25 cellular contexts compared by ENCODE assay signal in genomic region chr2:218638372-218638771, GRCh38. TPM values are rescaled to one million over a fixed set of nuclear protein-coding genes. Genes with fewer than 3 reads are reported as not detected.
DNase-seq lines count a peak whose midpoint lies in the region; FAIRE-seq and TF ChIP-seq lines count a peak whose summit lies in the region.
"Had no signal": no experiment of that assay in that cellular context is flagged by ENCODE, and none has a peak within 500 bp of the region (broad histone marks: within the 10 kb centered on the region; RNA-seq: fewer than 3 reads in every experiment).

No MANE protein-coding gene starts in this region.

- H3K36me3 ChIP-seq in H1 (ENCODE audit: control insufficient read depth in 2 of 4, insufficient read depth in 4 of 4, low read length in 3 of 4) (peaks cover 28 to 73% (median 65%) of the 10 kb centered on the region in 4 experiments), neuronal stem cell (replicated peaks in 1 of 2; ENCODE audit: control insufficient read depth in 2 of 2, insufficient read depth in 2 of 2, low read length in 2 of 2) (peaks cover 62 to 94% of the 10 kb centered on the region in 2 donors), sigmoid colon (peaks cover 47 to 99% (median 80%) of the 10 kb centered on the region in 4 donors), endodermal cell (ENCODE audit: control insufficient read depth, insufficient read depth, low read length) (peaks cover 79% of the 10 kb centered on the region)

- H3K4me1 Mint-ChIP-seq in endodermal cell = no peaks in the 10 kb centered on the region
- H3K4me1 Mint-ChIP-seq: CD8-positive, alpha-beta memory T cell; GM23338 had no signal

- TF ChIP-seq CTCF in H1 (IDR thresholded peaks at IDR 0.05; ENCODE audit: control extremely low read depth in 1 of 3, insufficient read depth in 1 of 3, low read depth in 1 of 3, low read length in 3 of 3) = no peak
- TF ChIP-seq CTCF in sigmoid colon (IDR thresholded peaks at IDR 0.05) = no peak
- no peak for TF ChIP-seq CTCF in endodermal cell (conservative IDR thresholded peaks at IDR 0.05)

- H4K91ac ChIP-seq in H1 (replicated peaks; ENCODE audit: insufficient read length, low read length) (no peak overlapping the region), neuronal stem cell (ENCODE audit: low read depth, low read length, poor library complexity) (no peak overlapping the region)

- H3K36me3 Mint-ChIP-seq in endodermal cell (ENCODE audit: low read depth) = peaks cover 78% of the 10 kb centered on the region

- no peaks in the 10 kb centered on the region for H3K23me2 ChIP-seq in H1 (ENCODE audit: low read depth, low read length)

- TF ChIP-seq RAD21 in H1 (IDR thresholded peaks at IDR 0.05 in 1 of 2, conservative IDR thresholded peaks at IDR 0.05 in 1 of 2; ENCODE audit: low read depth in 2 of 2, low read length in 2 of 2) = no peak

- no peaks in the 10 kb centered on the region for H3K79me2 ChIP-seq in H1 (ENCODE audit: control insufficient read depth in 1 of 2, insufficient read depth in 2 of 2, low read length in 2 of 2)

- no peaks in the 10 kb centered on the region for H3K9me3 ChIP-seq in H1 (ENCODE audit: insufficient read depth in 2 of 2, low read depth in 1 of 2, low read length in 1 of 2)
- no peaks in the 10 kb centered on the region for H3K9me3 ChIP-seq in neuronal stem cell (replicated peaks in 1 of 2; ENCODE audit: control insufficient read depth in 2 of 2, insufficient read depth in 1 of 2, low read depth in 1 of 2, low read length in 2 of 2)
- H3K9me3 ChIP-seq in sigmoid colon = no peaks in the 10 kb centered on the region
- H3K9me3 ChIP-seq in endodermal cell (ENCODE audit: control insufficient read depth, low read length) = no peaks in the 10 kb centered on the region
- H3K9me3 ChIP-seq: A549; BE2C; BLaER1 treated with 17β-estradiol and CSF1 and Interleukin-3, amounts not matched to agents 10 nM and 100 nM; HAP-1 had no signal

- FAIRE-seq in GM12891 (lab: Jason Lieb, UNC) (peak; percentile 16), H1 (lab: Jason Lieb, UNC) (no peak)
- FAIRE-seq: A549, D721Med, GM12878, GM18507, H54 had no signal

- no peak overlapping the region for H3K4me3 Mint-ChIP-seq in endodermal cell
- H3K4me3 Mint-ChIP-seq: CD14-positive monocyte; CD4-positive, alpha-beta T cell; CD8-positive, alpha-beta memory T cell; GM23338; HFFc6 had no signal

- TF ChIP-seq POLR2A in GM12891 (IDR thresholded peaks at IDR 0.05; ENCODE audit: low read depth, low read length) (no peak), H1 (IDR thresholded peaks at IDR 0.05; ENCODE audit: control extremely low read depth in 1 of 2, low read depth in 2 of 2, low read length in 2 of 2) (no peak), sigmoid colon (IDR thresholded peaks at IDR 0.05) (no peak)

- H2AFZ ChIP-seq in H1 (ENCODE audit: low read length) (no peak overlapping the region), neuronal stem cell (ENCODE audit: low read length) (no peak overlapping the region)
- H2AFZ ChIP-seq: GM23338 had no signal

- H2BK20ac ChIP-seq in H1 (ENCODE audit: low read length) = no peak overlapping the region

- H3K27ac Mint-ChIP-seq in endodermal cell = no peak overlapping the region
- H3K27ac Mint-ChIP-seq: CD4-positive, alpha-beta T cell; GM23338; HFFc6 had no signal

- no peak for TF ChIP-seq EP300 in H1 (IDR thresholded peaks at IDR 0.05; ENCODE audit: borderline replicate concordance in 1 of 2, low read depth in 2 of 2, low read length in 2 of 2)
- no peak for TF ChIP-seq EP300 in sigmoid colon (IDR thresholded peaks at IDR 0.05)

- H3K27ac ChIP-seq in H1 (ENCODE audit: low read depth, low read length) = no peak overlapping the region
- no peak overlapping the region for H3K27ac ChIP-seq in neuronal stem cell (replicated peaks; ENCODE audit: low read length)
- no peak overlapping the region for H3K27ac ChIP-seq in sigmoid colon
- H3K27ac ChIP-seq in endodermal cell (ENCODE audit: low read depth, low read length) = no peak overlapping the region
- H3K27ac ChIP-seq: A549; BLaER1 treated with 17β-estradiol and CSF1 and Interleukin-3, amounts not matched to agents 10 nM and 100 nM had no signal

- DNase-seq in GM12891 (ENCODE audit: insufficient read length, low spot score) (no peak), H1 (ENCODE audit: low read depth in 1 of 2, low spot score in 2 of 2) (no peak), neuronal stem cell (ENCODE audit: low spot score) (no peak), sigmoid colon (no peak), endodermal cell (no peak)
- DNase-seq: 8988T; ACHN; AML-193; BE2C; CD4-positive, alpha-beta T cell; CD8-positive, alpha-beta memory T cell; DMS 273 treated with DMSO at 0.1 percent for 48 hours; DMS79; EL; GDM1; HFFc6 had no signal

- POLR2A ChIA-PET in H1 (lab: Charles Lee; ENCODE audit: partially characterized antibody) = interaction anchor here (1.3 kb wide), 1 partner anchor 12 kb away, joined by 3 read pairs; no protein-coding TSS in a partner anchor

- no peak overlapping the region for H4K5ac ChIP-seq in H1 (ENCODE audit: insufficient read length, low read depth, low read length)

- H3K4ac ChIP-seq in H1 (replicated peaks; ENCODE audit: insufficient read length, low read depth, low read length) = no peak overlapping the region
- no peak overlapping the region for H3K4ac ChIP-seq in neuronal stem cell (ENCODE audit: low read length)

- 94% methylated on average over 18 of the region's 18 CpGs; no CpG with 5 or more reads in 1 of the 2 experiments for WGBS in H1 (ENCODE audit: extremely low coverage in 1 of 2, insufficient coverage in 1 of 2, insufficient read length in 1 of 2, insufficient replicate concordance in 2 of 2, low coverage in 1 of 2, low lambda C conversion rate in 2 of 2, missing lambda C conversion rate in 1 of 2), 2 experiments
- no CpG with 5 or more reads among the region's 18 CpGs for WGBS in neuronal stem cell (ENCODE audit: extremely low coverage in 2 of 2, insufficient read length in 2 of 2, insufficient replicate concordance in 1 of 2), 2 donors
- WGBS in sigmoid colon, 2 donors = 97% methylated on average over 18 of the region's 18 CpGs
- 97 to 99% methylated on average over 16 to 18 of the region's 18 CpGs for WGBS in endodermal cell (ENCODE audit: insufficient coverage in 1 of 2, insufficient read length in 1 of 2), 2 experiments

- no peak overlapping the region for H3K18ac ChIP-seq in H1 (ENCODE audit: extremely low read depth, low read length)
- no peak overlapping the region for H3K18ac ChIP-seq in neuronal stem cell (ENCODE audit: low read length)

- H3K27me3 ChIP-seq in H1 (replicated peaks in 1 of 4; ENCODE audit: control insufficient read depth in 3 of 4, extremely low read depth in 1 of 4, insufficient read depth in 3 of 4, low read length in 3 of 4) (no peaks in the 10 kb centered on the region), neuronal stem cell (ENCODE audit: control insufficient read depth in 3 of 3, insufficient read depth in 3 of 3, low read depth in 1 of 3, low read length in 3 of 3) (no peaks in the 10 kb centered on the region), sigmoid colon (no peaks in the 10 kb centered on the region), endodermal cell (ENCODE audit: control insufficient read depth, insufficient read depth, low read length, poor library complexity, severe bottlenecking) (no peaks in the 10 kb centered on the region)
- H3K27me3 ChIP-seq: BE2C; BLaER1 treated with 17β-estradiol and CSF1 and Interleukin-3, amounts not matched to agents 10 nM and 100 nM had no signal

- H3K14ac ChIP-seq in H1 (ENCODE audit: insufficient read length) = no peak overlapping the region
- H3K14ac ChIP-seq in neuronal stem cell (ENCODE audit: low read length) = peak overlapping the region; percentile 75

- no peak overlapping the region for H2BK15ac ChIP-seq in H1 (ENCODE audit: low read length)
- H2BK15ac ChIP-seq in neuronal stem cell (ENCODE audit: low read length) = no peak overlapping the region

- H3K56ac ChIP-seq in H1 (replicated peaks; ENCODE audit: insufficient read length, low read depth, low read length) = no peak overlapping the region

- no peak overlapping the region for H3K4me3 ChIP-seq in H1 (ENCODE audit: extremely low read depth in 1 of 4, insufficient read depth in 2 of 4, low read depth in 3 of 4, low read length in 4 of 4)
- H3K4me3 ChIP-seq in neuronal stem cell (ENCODE audit: low read length in 2 of 2) = peak overlapping the region in 1 of 2 donors; percentile 43
- no peak overlapping the region for H3K4me3 ChIP-seq in sigmoid colon
- H3K4me3 ChIP-seq in endodermal cell (ENCODE audit: low read length) = no peak overlapping the region
- H3K4me3 ChIP-seq: A549; BLaER1 treated with 17β-estradiol and CSF1 and Interleukin-3, amounts not matched to agents 10 nM and 100 nM; GM12878; GM23338; HAP-1 had no signal

- H2BK5ac ChIP-seq in H1 (ENCODE audit: low read depth, low read length) = no peak overlapping the region
- no peak overlapping the region for H2BK5ac ChIP-seq in neuronal stem cell (ENCODE audit: low read length)

- no peak overlapping the region for H3K9ac ChIP-seq in H1 (replicated peaks in 1 of 4; ENCODE audit: extremely low read depth in 1 of 4, low read depth in 3 of 4, low read length in 3 of 4)
- H3K9ac ChIP-seq in neuronal stem cell (ENCODE audit: low read depth, low read length, poor library complexity) = no peak overlapping the region
- no peak overlapping the region for H3K9ac ChIP-seq in endodermal cell (ENCODE audit: extremely low read depth, low read length, poor library complexity, severe bottlenecking)
- H3K9ac ChIP-seq: BLaER1 treated with 17β-estradiol and CSF1 and Interleukin-3, amounts not matched to agents 10 nM and 100 nM had no signal

- H4K8ac ChIP-seq in H1 (ENCODE audit: extremely low read depth, insufficient read depth, low read length) (peak overlapping the region; percentile 28; the same call in 1 of the 2 replicates), neuronal stem cell (ENCODE audit: low read depth, low read length) (no peak overlapping the region)

- intact Hi-C loops in sigmoid colon (cut with DNase I) = no loop called here

- H3K23ac ChIP-seq in H1 (ENCODE audit: insufficient read length) (no peak overlapping the region), neuronal stem cell (ENCODE audit: low read depth, low read length, poor library complexity) (peak overlapping the region; percentile 11)

- no peaks in the 10 kb centered on the region for H3K27me3 Mint-ChIP-seq in endodermal cell (ENCODE audit: insufficient read depth)
- H3K27me3 Mint-ChIP-seq: CD4-positive, alpha-beta T cell; CD8-positive, alpha-beta memory T cell had no signal

- H2BK120ac ChIP-seq in H1 (replicated peaks; ENCODE audit: low read depth, low read length) (no peak overlapping the region), neuronal stem cell (ENCODE audit: low read depth, low read length) (no peak overlapping the region)

- H2AK5ac ChIP-seq in H1 (ENCODE audit: low read depth, low read length) (no peak overlapping the region), neuronal stem cell (ENCODE audit: low read depth, low read length) (no peak overlapping the region)

- H3K4me2 ChIP-seq in H1 (ENCODE audit: insufficient read depth in 1 of 2, low read depth in 2 of 2, low read length in 2 of 2) = no peak overlapping the region
- no peak overlapping the region for H3K4me2 ChIP-seq in neuronal stem cell (ENCODE audit: insufficient read depth, low read length, poor library complexity, severe bottlenecking)
- H3K4me2 ChIP-seq: A549; BLaER1 treated with 17β-estradiol and CSF1 and Interleukin-3, amounts not matched to agents 10 nM and 100 nM; GM23338 had no signal

- H3K9me3 Mint-ChIP-seq in endodermal cell = no peaks in the 10 kb centered on the region
- H3K9me3 Mint-ChIP-seq: CD14-positive monocyte; CD4-positive, alpha-beta T cell; CD8-positive, alpha-beta memory T cell; GM23338; HFFc6 had no signal

- CTCF ChIA-PET in H1 (lab: Charles Lee; ENCODE audit: partially characterized antibody) = no interaction called here

- H2BK12ac ChIP-seq in H1 (ENCODE audit: low read depth, low read length) (no peak overlapping the region), neuronal stem cell (ENCODE audit: low read length) (no peak overlapping the region)

- H3K79me1 ChIP-seq in H1 (ENCODE audit: low read depth, low read length) (no peaks in the 10 kb centered on the region; the same call in 1 of the 2 replicates), neuronal stem cell (ENCODE audit: low read depth, low read length) (peaks cover 2% of the 10 kb centered on the region)

- H4K20me1 ChIP-seq in H1 (replicated peaks in 1 of 2; ENCODE audit: control insufficient read depth in 1 of 2, insufficient read depth in 2 of 2, low read length in 2 of 2) = peaks cover 2 to 7% of the 10 kb centered on the region in 2 experiments

- H3K4me1 ChIP-seq in H1 (replicated peaks in 1 of 4; ENCODE audit: control insufficient read depth in 3 of 4, insufficient read depth in 4 of 4, low read length in 3 of 4) (no peaks in the 10 kb centered on the region), neuronal stem cell (ENCODE audit: control insufficient read depth in 2 of 2, insufficient read depth in 1 of 2, low read depth in 1 of 2, low read length in 2 of 2) (no peaks in the 10 kb centered on the region), sigmoid colon (no peaks in the 10 kb centered on the region), endodermal cell (ENCODE audit: control insufficient read depth, insufficient read depth, low read length) (peaks cover 7% of the 10 kb centered on the region)
- H3K4me1 ChIP-seq: A549, BE2C, HAP-1 had no signal

RNA-seq across cellular contexts. Expression of gene ZNF142, which starts 21.1 kb away (rescaled TPM):
- polyA plus RNA-seq in GM12891 (2012; ENCODE audit: low read depth, missing spikeins) = 9.5 TPM
- 32.5 and 37.9 TPM in 2 replicates for total RNA-seq in H1 (2021; fragmentation: NEBNext Ultra II Directional; extraction: Animal tissue kit (Norgen Biotek cat#: 25700))
- polyA plus RNA-seq in H1 (2011; rRNA removed) (9.4 and 18.5 TPM in 2 replicates), sigmoid colon (10 to 100 TPM in 1 of 3 donors, 1 to 10 TPM in 2; 1.6 to 10.2 (median 4.8) TPM)
- 6.2 TPM for polyA plus RNA-seq in H1 (2011; cell fraction: cytosol; rRNA removed)
- polyA plus RNA-seq in H1 (2011; cell fraction: nucleus; rRNA removed) = 31.4 TPM
- polyA plus RNA-seq in H1 (2012, experiment 1 of 2) = 12.6 to 16.3 TPM (median 15.5 TPM) in 4 replicates
- 10.9 TPM for polyA plus RNA-seq in H1 (2012, experiment 2 of 2)
- 14.0 TPM for polyA plus RNA-seq in H1 (2013, experiment 1 of 2)
- 12.6 TPM for polyA plus RNA-seq in H1 (2013, experiment 2 of 2)
- 25.8 and 30.7 TPM in 2 replicates for polyA minus RNA-seq in H1 (2011; rRNA and poly(A)+ RNA removed)
- 15.5 TPM for polyA minus RNA-seq in H1 (2011; cell fraction: cytosol; rRNA and poly(A)+ RNA removed)
- 45.2 TPM for polyA minus RNA-seq in H1 (2011; cell fraction: nucleus; rRNA and poly(A)+ RNA removed)
- 9.7 TPM for polyA plus RNA-seq in neuronal stem cell (2013, experiment 1 of 2)
- polyA plus RNA-seq in neuronal stem cell (2013, experiment 2 of 2) = 9.4 TPM
- total RNA-seq in sigmoid colon (10 to 100 TPM; 14.6 to 24.4 (median 19.5) TPM), endodermal cell (10 to 100 TPM; 27.8 to 31.5 TPM)
- 18.9 TPM for polyA plus RNA-seq in endodermal cell (2013, experiment 1 of 2)
- 18.3 TPM for polyA plus RNA-seq in endodermal cell (2013, experiment 2 of 2)

RNA-seq across cellular contexts. Expression of gene BCS1L, which starts 21.1 kb away (rescaled TPM):
- 45.6 TPM for polyA plus RNA-seq in GM12891 (2012; ENCODE audit: low read depth, missing spikeins)
- total RNA-seq in H1 (2021; fragmentation: NEBNext Ultra II Directional; extraction: Animal tissue kit (Norgen Biotek cat#: 25700)) = 22.0 and 23.7 TPM in 2 replicates
- polyA plus RNA-seq in H1 (2011; rRNA removed) (37.1 and 60.4 TPM in 2 replicates), sigmoid colon (10 to 100 TPM; 13.4 to 27.8 (median 20.4) TPM)
- polyA plus RNA-seq in H1 (2011; cell fraction: cytosol; rRNA removed) = 51.8 TPM
- 113 TPM for polyA plus RNA-seq in H1 (2011; cell fraction: nucleus; rRNA removed)
- 33.2 to 38.3 TPM (median 36.6 TPM) in 4 replicates for polyA plus RNA-seq in H1 (2012, experiment 1 of 2)
- 28.6 TPM for polyA plus RNA-seq in H1 (2012, experiment 2 of 2)
- polyA plus RNA-seq in H1 (2013, experiment 1 of 2) = 24.9 TPM
- 24.6 TPM for polyA plus RNA-seq in H1 (2013, experiment 2 of 2)
- 18.8 and 24.6 TPM in 2 replicates for polyA minus RNA-seq in H1 (2011; rRNA and poly(A)+ RNA removed)
- polyA minus RNA-seq in H1 (2011; cell fraction: cytosol; rRNA and poly(A)+ RNA removed) = 18.3 TPM
- 13.0 TPM for polyA minus RNA-seq in H1 (2011; cell fraction: nucleus; rRNA and poly(A)+ RNA removed)
- 17.1 TPM for polyA plus RNA-seq in neuronal stem cell (2013, experiment 1 of 2)
- polyA plus RNA-seq in neuronal stem cell (2013, experiment 2 of 2) = 15.7 TPM
- total RNA-seq in sigmoid colon (10 to 100 TPM; 20.7 to 42.5 (median 25.2) TPM), endodermal cell (10 to 100 TPM; 24.0 to 31.5 TPM)
- 35.0 TPM for polyA plus RNA-seq in endodermal cell (2013, experiment 1 of 2)
- 40.8 TPM for polyA plus RNA-seq in endodermal cell (2013, experiment 2 of 2)

RNA-seq across cellular contexts. Expression of gene PLCD4, which starts 30.7 kb away (rescaled TPM):
- polyA plus RNA-seq in GM12891 (2012; ENCODE audit: low read depth, missing spikeins) = 0.60 TPM
- 0.50 and 0.61 TPM in 2 replicates for total RNA-seq in H1 (2021; fragmentation: NEBNext Ultra II Directional; extraction: Animal tissue kit (Norgen Biotek cat#: 25700))
- polyA plus RNA-seq in H1 (2011; rRNA removed) = 0.16 and 0.21 TPM in 2 replicates
- 0.08 TPM for polyA plus RNA-seq in H1 (2011; cell fraction: cytosol; rRNA removed)
- 0.94 TPM for polyA plus RNA-seq in H1 (2011; cell fraction: nucleus; rRNA removed)
- 1.6 to 2.9 TPM (median 2.4 TPM) in 4 replicates for polyA plus RNA-seq in H1 (2012, experiment 1 of 2)
- 0.56 TPM for polyA plus RNA-seq in H1 (2012, experiment 2 of 2)
- 0.16 TPM for polyA plus RNA-seq in H1 (2013, experiment 1 of 2)
- polyA plus RNA-seq in H1 (2013, experiment 2 of 2) = 0.17 TPM
- 0.34 and 0.69 TPM in 2 replicates for polyA minus RNA-seq in H1 (2011; rRNA and poly(A)+ RNA removed)
- polyA minus RNA-seq in H1 (2011; cell fraction: cytosol; rRNA and poly(A)+ RNA removed) = not detected
- polyA minus RNA-seq in H1 (2011; cell fraction: nucleus; rRNA and poly(A)+ RNA removed) = 0.40 TPM
- polyA plus RNA-seq in neuronal stem cell (2013, experiment 1 of 2) = 0.40 TPM
- 0.37 TPM for polyA plus RNA-seq in neuronal stem cell (2013, experiment 2 of 2)
- 10 to 100 TPM; 10.9 to 42.4 (median 30.4) TPM for total RNA-seq in sigmoid colon
- polyA plus RNA-seq in sigmoid colon = under 1 TPM in 1 of 3 donors, not detected in 2; 0.64 TPM
- under 1 TPM; 0.26 to 0.73 TPM for total RNA-seq in endodermal cell
- polyA plus RNA-seq in endodermal cell (2013, experiment 1 of 2) = 2.0 TPM
- 2.2 TPM for polyA plus RNA-seq in endodermal cell (2013, experiment 2 of 2)

RNA-seq across cellular contexts. Expression of gene RNF25, which starts 33.4 kb away (rescaled TPM):
- polyA plus RNA-seq in GM12891 (2012; ENCODE audit: low read depth, missing spikeins) = 18.4 TPM
- 19.6 and 24.7 TPM in 2 replicates for total RNA-seq in H1 (2021; fragmentation: NEBNext Ultra II Directional; extraction: Animal tissue kit (Norgen Biotek cat#: 25700))
- 29.6 and 31.6 TPM in 2 replicates for polyA plus RNA-seq in H1 (2011; rRNA removed)
- polyA plus RNA-seq in H1 (2011; cell fraction: cytosol; rRNA removed) = 42.4 TPM
- 86.0 TPM for polyA plus RNA-seq in H1 (2011; cell fraction: nucleus; rRNA removed)
- polyA plus RNA-seq in H1 (2012, experiment 1 of 2) = 23.1 to 28.2 TPM (median 24.6 TPM) in 4 replicates
- 20.1 TPM for polyA plus RNA-seq in H1 (2012, experiment 2 of 2)
- polyA plus RNA-seq in H1 (2013, experiment 1 of 2) = 18.8 TPM
- 13.8 TPM for polyA plus RNA-seq in H1 (2013, experiment 2 of 2)
- 67.5 and 74.3 TPM in 2 replicates for polyA minus RNA-seq in H1 (2011; rRNA and poly(A)+ RNA removed)
- polyA minus RNA-seq in H1 (2011; cell fraction: cytosol; rRNA and poly(A)+ RNA removed) = 22.8 TPM
- polyA minus RNA-seq in H1 (2011; cell fraction: nucleus; rRNA and poly(A)+ RNA removed) = 28.2 TPM
- polyA plus RNA-seq in neuronal stem cell (2013, experiment 1 of 2) = 15.3 TPM
- 15.1 TPM for polyA plus RNA-seq in neuronal stem cell (2013, experiment 2 of 2)
- 10 to 100 TPM in 3 of 4 donors, 1 to 10 TPM in 1; 6.4 to 24.7 (median 21.9) TPM for total RNA-seq in sigmoid colon
- polyA plus RNA-seq in sigmoid colon = 10 to 100 TPM; 11.6 to 19.2 (median 14.3) TPM
- total RNA-seq in endodermal cell = 10 to 100 TPM; 24.5 to 32.1 TPM
- 28.3 TPM for polyA plus RNA-seq in endodermal cell (2013, experiment 1 of 2)
- polyA plus RNA-seq in endodermal cell (2013, experiment 2 of 2) = 28.8 TPM

RNA-seq across cellular contexts. Expression of gene STK36, which starts 33.5 kb away (rescaled TPM):
- polyA plus RNA-seq in GM12891 (2012; ENCODE audit: low read depth, missing spikeins) = 8.9 TPM
- 34.9 and 41.4 TPM in 2 replicates for total RNA-seq in H1 (2021; fragmentation: NEBNext Ultra II Directional; extraction: Animal tissue kit (Norgen Biotek cat#: 25700))
- polyA plus RNA-seq in H1 (2011; rRNA removed) = 57.6 and 65.8 TPM in 2 replicates
- polyA plus RNA-seq in H1 (2011; cell fraction: cytosol; rRNA removed) = 45.0 TPM
- polyA plus RNA-seq in H1 (2011; cell fraction: nucleus; rRNA removed) = 290 TPM
- 29.9 to 35.8 TPM (median 35.4 TPM) in 4 replicates for polyA plus RNA-seq in H1 (2012, experiment 1 of 2)
- 19.8 TPM for polyA plus RNA-seq in H1 (2012, experiment 2 of 2)
- polyA plus RNA-seq in H1 (2013, experiment 1 of 2) = 23.8 TPM
- polyA plus RNA-seq in H1 (2013, experiment 2 of 2) = 24.3 TPM
- polyA minus RNA-seq in H1 (2011; rRNA and poly(A)+ RNA removed) = 54.6 and 69.5 TPM in 2 replicates
- 11.6 TPM for polyA minus RNA-seq in H1 (2011; cell fraction: cytosol; rRNA and poly(A)+ RNA removed)
- polyA minus RNA-seq in H1 (2011; cell fraction: nucleus; rRNA and poly(A)+ RNA removed) = 61.5 TPM
- 31.4 TPM for polyA plus RNA-seq in neuronal stem cell (2013, experiment 1 of 2)
- 29.4 TPM for polyA plus RNA-seq in neuronal stem cell (2013, experiment 2 of 2)
- 10 to 100 TPM; 13.6 to 79.5 (median 27.0) TPM for total RNA-seq in sigmoid colon
- 10 to 100 TPM in 1 of 3 donors, 1 to 10 TPM in 2; 3.9 to 15.8 (median 4.2) TPM for polyA plus RNA-seq in sigmoid colon
- 10 to 100 TPM; 73.5 to 87.4 TPM for total RNA-seq in endodermal cell
- 68.4 TPM for polyA plus RNA-seq in endodermal cell (2013, experiment 1 of 2)
- polyA plus RNA-seq in endodermal cell (2013, experiment 2 of 2) = 54.2 TPM
